Comparison of ENCODE assay signal across 11 cellular contexts in genomic region chr6:150765457-150765764, GRCh38.
DNase-seq lines count a peak whose midpoint lies in the region; ATAC-seq and TF ChIP-seq lines count a peak whose summit lies in the region.
"Had no signal": no experiment of that assay in that cellular context is flagged by ENCODE, and none has a peak within 500 bp of the region (broad histone marks: within the 10 kb centered on the region; RNA-seq: fewer than 3 reads in every experiment).

No MANE protein-coding gene starts in this region.

- no peaks in the 10 kb centered on the region for H3K36me3 ChIP-seq in ascending aorta

- CTCF ChIA-PET in T-cell (lab: Charles Lee), result no interaction called here

- peaks cover 5% of the 10 kb centered on the region for H3K36me3 Mint-ChIP-seq in T-cell

- no peaks in the 10 kb centered on the region for H3K9me3 ChIP-seq in ascending aorta

- TF ChIP-seq CTCF in ascending aorta (IDR thresholded peaks at IDR 0.05), result no peak

- peak overlapping the region; percentile 14; the same call in 1 of the 2 replicates for H3K4me3 ChIP-seq in GM08714 (ENCODE audit: low read length)
- no peak overlapping the region for H3K4me3 ChIP-seq in ascending aorta

- DNase-seq in ascending aorta (ENCODE audit: low spot score in 2 of 2) (no peak), T-cell (no peak)
- no peak for DNase-seq in activated CD4-positive, CD25-positive, alpha-beta regulatory T cell treated with anti-CD3 and anti-CD28 coated beads, Interleukin-2, amount 50 U/mL, for 72 hours
- DNase-seq in stimulated activated CD4-positive, alpha-beta T cell treated with anti-CD3 and anti-CD28 coated beads, Interleukin-1b, Interleukin-23, amount 100 ng/mL, for 48 hours, result no peak
- DNase-seq: ACHN, NCI-H1436, small intestine had no signal

- intact Hi-C loops in ascending aorta (cut with DNase I), result no loop called here

- H3K27me3 Mint-ChIP-seq in T-cell, result peaks cover 0 to 3% of the 10 kb centered on the region in 2 donors

- H3K9me3 Mint-ChIP-seq in T-cell, result no peaks in the 10 kb centered on the region

- H3K27me3 ChIP-seq in ascending aorta, result no peaks in the 10 kb centered on the region

- no peaks in the 10 kb centered on the region for H3K4me1 ChIP-seq in ascending aorta

- H3K4me3 Mint-ChIP-seq in T-cell, result no peak overlapping the region

- H3K27ac Mint-ChIP-seq in T-cell, result no peak overlapping the region

- POLR2A ChIA-PET in T-cell (lab: Charles Lee), result interaction anchor here in 1 of 2 donors (0.7 kb wide), 1 partner anchor 1007 kb away, joined by 5 read pairs; no protein-coding TSS in a partner anchor

- no peak overlapping the region for H3K27ac ChIP-seq in ascending aorta

- H3K4me1 Mint-ChIP-seq in T-cell, result no peaks in the 10 kb centered on the region

- ATAC-seq in GM19438 (IDR thresholded peaks at IDR 0.05; ENCODE audit: low read depth, unreplicated experiment) (peak; percentile 92), HG02870 (IDR thresholded peaks at IDR 0.05; ENCODE audit: unreplicated experiment) (peak; percentile 81), HG03575 (IDR thresholded peaks at IDR 0.05; ENCODE audit: extremely low read depth, insufficient number of reproducible peaks, low FRiP score, unreplicated experiment) (peak; percentile 71), T-cell (replicated peaks in 1 of 4) (no peak)

Comparison
In these comparisons a context has a peak if more than half of its experiments do, and no peak if none do; other contexts are left out.
1. ATAC-seq: peak in GM19438 (single experiment), HG02870 (single experiment) and HG03575 (single experiment); none in T-cell (0 of 4).